Comparison of ENCODE assay signal across 2 cellular contexts in the genomic region with DNA sequence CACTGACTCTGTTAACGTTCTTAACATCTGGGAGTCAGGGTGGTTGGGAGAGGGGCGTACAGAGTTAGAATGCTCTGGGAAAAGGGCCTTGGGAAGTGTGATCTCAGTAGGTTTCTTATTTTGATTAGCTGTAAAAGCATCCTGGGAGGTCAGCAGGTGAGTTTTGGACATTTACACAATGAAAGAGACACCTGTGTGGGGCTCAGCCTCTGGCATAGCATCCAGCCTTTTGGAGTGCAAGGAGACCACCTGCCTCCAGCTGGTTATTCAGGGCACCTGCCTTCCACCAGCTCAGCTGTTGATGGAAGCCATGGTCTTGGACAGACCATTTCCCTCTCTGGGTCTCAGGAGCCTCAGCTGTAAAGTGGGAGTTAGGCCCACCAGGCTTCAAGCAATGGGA.
TF ChIP-seq lines count a peak whose summit lies in the region.

No MANE protein-coding gene starts in this region.

TF ChIP-seq in GM23338, 12 proteins besides CTCF, POLR2A, EP300 and RAD21:
- TF ChIP-seq, protein P1, sequence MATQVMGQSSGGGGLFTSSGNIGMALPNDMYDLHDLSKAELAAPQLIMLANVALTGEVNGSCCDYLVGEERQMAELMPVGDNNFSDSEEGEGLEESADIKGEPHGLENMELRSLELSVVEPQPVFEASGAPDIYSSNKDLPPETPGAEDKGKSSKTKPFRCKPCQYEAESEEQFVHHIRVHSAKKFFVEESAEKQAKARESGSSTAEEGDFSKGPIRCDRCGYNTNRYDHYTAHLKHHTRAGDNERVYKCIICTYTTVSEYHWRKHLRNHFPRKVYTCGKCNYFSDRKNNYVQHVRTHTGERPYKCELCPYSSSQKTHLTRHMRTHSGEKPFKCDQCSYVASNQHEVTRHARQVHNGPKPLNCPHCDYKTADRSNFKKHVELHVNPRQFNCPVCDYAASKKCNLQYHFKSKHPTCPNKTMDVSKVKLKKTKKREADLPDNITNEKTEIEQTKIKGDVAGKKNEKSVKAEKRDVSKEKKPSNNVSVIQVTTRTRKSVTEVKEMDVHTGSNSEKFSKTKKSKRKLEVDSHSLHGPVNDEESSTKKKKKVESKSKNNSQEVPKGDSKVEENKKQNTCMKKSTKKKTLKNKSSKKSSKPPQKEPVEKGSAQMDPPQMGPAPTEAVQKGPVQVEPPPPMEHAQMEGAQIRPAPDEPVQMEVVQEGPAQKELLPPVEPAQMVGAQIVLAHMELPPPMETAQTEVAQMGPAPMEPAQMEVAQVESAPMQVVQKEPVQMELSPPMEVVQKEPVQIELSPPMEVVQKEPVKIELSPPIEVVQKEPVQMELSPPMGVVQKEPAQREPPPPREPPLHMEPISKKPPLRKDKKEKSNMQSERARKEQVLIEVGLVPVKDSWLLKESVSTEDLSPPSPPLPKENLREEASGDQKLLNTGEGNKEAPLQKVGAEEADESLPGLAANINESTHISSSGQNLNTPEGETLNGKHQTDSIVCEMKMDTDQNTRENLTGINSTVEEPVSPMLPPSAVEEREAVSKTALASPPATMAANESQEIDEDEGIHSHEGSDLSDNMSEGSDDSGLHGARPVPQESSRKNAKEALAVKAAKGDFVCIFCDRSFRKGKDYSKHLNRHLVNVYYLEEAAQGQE (IDR thresholded peaks at IDR 0.05; ENCODE audit: unreplicated experiment), result no peak
- no peak for TF ChIP-seq CREB1 (CRISPR knock-in tag; IDR thresholded peaks at IDR 0.05; ENCODE audit: low read depth)
TF ChIP-seq in GM23338: peak in this region for 0.

TF ChIP-seq in SK-N-SH, 30 proteins besides CTCF, POLR2A, EP300 and RAD21:
- TF ChIP-seq FOXJ3 (CRISPR knock-in tag; IDR thresholded peaks at IDR 0.05) (no peak), GABPA (IDR thresholded peaks at IDR 0.05; ENCODE audit: low read depth) (no peak), NRF1 (IDR thresholded peaks at IDR 0.05; ENCODE audit: low read depth, low read length) (no peak), FOXM1 (IDR thresholded peaks at IDR 0.05; ENCODE audit: low read depth) (no peak), POLR2AphosphoS5 (IDR thresholded peaks at IDR 0.05; ENCODE audit: low read depth, low read length) (no peak), YY1 (IDR thresholded peaks at IDR 0.05; ENCODE audit: low read depth) (no peak), SMC3 (IDR thresholded peaks at IDR 0.05; ENCODE audit: low read depth, low read length) (no peak), MXI1 (IDR thresholded peaks at IDR 0.05; ENCODE audit: low read depth, low read length) (no peak), RFX5 (IDR thresholded peaks at IDR 0.05; ENCODE audit: low read length) (no peak), TAF1 (IDR thresholded peaks at IDR 0.05; ENCODE audit: borderline replicate concordance, low read depth, low read length) (no peak), EZH2phosphoT487 (IDR thresholded peaks at IDR 0.05; ENCODE audit: borderline replicate concordance, low read depth) (no peak)
- TF ChIP-seq, protein P2, sequence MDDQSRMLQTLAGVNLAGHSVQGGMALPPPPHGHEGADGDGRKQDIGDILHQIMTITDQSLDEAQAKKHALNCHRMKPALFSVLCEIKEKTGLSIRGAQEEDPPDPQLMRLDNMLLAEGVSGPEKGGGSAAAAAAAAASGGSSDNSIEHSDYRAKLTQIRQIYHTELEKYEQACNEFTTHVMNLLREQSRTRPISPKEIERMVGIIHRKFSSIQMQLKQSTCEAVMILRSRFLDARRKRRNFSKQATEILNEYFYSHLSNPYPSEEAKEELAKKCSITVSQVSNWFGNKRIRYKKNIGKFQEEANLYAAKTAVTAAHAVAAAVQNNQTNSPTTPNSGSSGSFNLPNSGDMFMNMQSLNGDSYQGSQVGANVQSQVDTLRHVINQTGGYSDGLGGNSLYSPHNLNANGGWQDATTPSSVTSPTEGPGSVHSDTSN (IDR thresholded peaks at IDR 0.05), result no peak
- TF ChIP-seq, protein P3, sequence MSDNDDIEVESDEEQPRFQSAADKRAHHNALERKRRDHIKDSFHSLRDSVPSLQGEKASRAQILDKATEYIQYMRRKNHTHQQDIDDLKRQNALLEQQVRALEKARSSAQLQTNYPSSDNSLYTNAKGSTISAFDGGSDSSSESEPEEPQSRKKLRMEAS (IDR thresholded peaks at IDR 0.05; ENCODE audit: low read depth), result no peak
- TF ChIP-seq, protein P4, sequence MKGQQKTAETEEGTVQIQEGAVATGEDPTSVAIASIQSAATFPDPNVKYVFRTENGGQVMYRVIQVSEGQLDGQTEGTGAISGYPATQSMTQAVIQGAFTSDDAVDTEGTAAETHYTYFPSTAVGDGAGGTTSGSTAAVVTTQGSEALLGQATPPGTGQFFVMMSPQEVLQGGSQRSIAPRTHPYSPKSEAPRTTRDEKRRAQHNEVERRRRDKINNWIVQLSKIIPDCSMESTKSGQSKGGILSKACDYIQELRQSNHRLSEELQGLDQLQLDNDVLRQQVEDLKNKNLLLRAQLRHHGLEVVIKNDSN (IDR thresholded peaks at IDR 0.05; ENCODE audit: borderline replicate concordance, low read depth), result no peak
- TF ChIP-seq, protein P1 (IDR thresholded peaks at IDR 0.05; ENCODE audit: low read depth, low read length), result no peak
- TF ChIP-seq, protein P5, sequence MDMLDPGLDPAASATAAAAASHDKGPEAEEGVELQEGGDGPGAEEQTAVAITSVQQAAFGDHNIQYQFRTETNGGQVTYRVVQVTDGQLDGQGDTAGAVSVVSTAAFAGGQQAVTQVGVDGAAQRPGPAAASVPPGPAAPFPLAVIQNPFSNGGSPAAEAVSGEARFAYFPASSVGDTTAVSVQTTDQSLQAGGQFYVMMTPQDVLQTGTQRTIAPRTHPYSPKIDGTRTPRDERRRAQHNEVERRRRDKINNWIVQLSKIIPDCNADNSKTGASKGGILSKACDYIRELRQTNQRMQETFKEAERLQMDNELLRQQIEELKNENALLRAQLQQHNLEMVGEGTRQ (IDR thresholded peaks at IDR 0.05; ENCODE audit: borderline replicate concordance, low read depth, low read length), result no peak
- TF ChIP-seq, protein P6, sequence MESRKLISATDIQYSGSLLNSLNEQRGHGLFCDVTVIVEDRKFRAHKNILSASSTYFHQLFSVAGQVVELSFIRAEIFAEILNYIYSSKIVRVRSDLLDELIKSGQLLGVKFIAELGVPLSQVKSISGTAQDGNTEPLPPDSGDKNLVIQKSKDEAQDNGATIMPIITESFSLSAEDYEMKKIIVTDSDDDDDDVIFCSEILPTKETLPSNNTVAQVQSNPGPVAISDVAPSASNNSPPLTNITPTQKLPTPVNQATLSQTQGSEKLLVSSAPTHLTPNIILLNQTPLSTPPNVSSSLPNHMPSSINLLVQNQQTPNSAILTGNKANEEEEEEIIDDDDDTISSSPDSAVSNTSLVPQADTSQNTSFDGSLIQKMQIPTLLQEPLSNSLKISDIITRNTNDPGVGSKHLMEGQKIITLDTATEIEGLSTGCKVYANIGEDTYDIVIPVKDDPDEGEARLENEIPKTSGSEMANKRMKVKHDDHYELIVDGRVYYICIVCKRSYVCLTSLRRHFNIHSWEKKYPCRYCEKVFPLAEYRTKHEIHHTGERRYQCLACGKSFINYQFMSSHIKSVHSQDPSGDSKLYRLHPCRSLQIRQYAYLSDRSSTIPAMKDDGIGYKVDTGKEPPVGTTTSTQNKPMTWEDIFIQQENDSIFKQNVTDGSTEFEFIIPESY (IDR thresholded peaks at IDR 0.05; ENCODE audit: borderline replicate concordance, low read depth), result no peak
